In the genomic region with DNA sequence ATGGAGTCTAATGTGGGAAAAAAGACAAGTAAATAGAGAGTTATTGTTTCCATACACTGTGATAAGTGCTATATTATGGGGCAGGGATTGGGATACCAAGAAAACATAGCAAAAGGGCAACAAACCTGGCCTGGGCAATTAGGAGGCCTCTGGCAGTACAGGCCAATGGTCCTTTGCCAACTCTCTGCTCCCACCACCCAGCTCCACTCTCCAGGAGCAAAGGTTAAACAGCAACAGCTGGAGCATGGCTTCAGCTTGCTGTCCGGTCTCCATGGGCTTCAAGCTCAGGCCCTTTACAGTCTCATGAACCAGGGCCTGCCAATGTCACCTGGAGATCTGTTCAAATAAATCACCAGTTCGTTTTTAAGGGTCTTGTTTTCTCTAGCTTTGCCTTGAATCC, we compare ENCODE assay signal across 19 cellular contexts. TPM values are rescaled to one million over a fixed set of nuclear protein-coding genes. Genes with fewer than 3 reads are reported as not detected.
DNase-seq lines count a peak whose midpoint lies in the region; ATAC-seq and TF ChIP-seq lines count a peak whose summit lies in the region.
"Had no signal": no experiment of that assay in that cellular context is flagged by ENCODE, and none has a peak within 500 bp of the region (broad histone marks: within the 10 kb centered on the region; RNA-seq: fewer than 3 reads in every experiment).

No MANE protein-coding gene starts in this region.

- H3K4me1 ChIP-seq in Panc1 (ENCODE audit: control insufficient read depth, insufficient read depth, low read length): no peaks in the 10 kb centered on the region; the same call in 1 of the 2 replicates
- peaks cover 4 to 30% (median 14%) of the 10 kb centered on the region in 3 donors for H3K4me1 ChIP-seq in gastroesophageal sphincter
- peaks cover 5% of the 10 kb centered on the region for H3K4me1 ChIP-seq in rectal smooth muscle tissue (ENCODE audit: control insufficient read depth, insufficient read depth, low read length)
- peaks cover 55% of the 10 kb centered on the region for H3K4me1 ChIP-seq in osteoblast (ENCODE audit: insufficient read depth, low read length)
- peaks cover 9% of the 10 kb centered on the region for H3K4me1 ChIP-seq in ovary (ENCODE audit: insufficient read depth)
- H3K4me1 ChIP-seq: Caco-2 had no signal

- POLR2A ChIA-PET in Panc1 (lab: Charles Lee): no interaction called here

- H2AFZ ChIP-seq in osteoblast (ENCODE audit: low read length): no peak overlapping the region

- BruUV-seq in Panc1 (replicated peaks; lab: Mats Ljungman, UMichigan): no TSS peak

- DNase-seq in Panc1 (ENCODE audit: low read depth, low spot score) (no peak), osteoblast (ENCODE audit: insufficient read length, low spot score, missing footprints) (no peak), ovary (no peak)
- DNase-seq in effector CD8-positive, alpha-beta T cell (lab: John Stamatoyannopoulos, UW): no peak
- DNase-seq: AML-193; Caco-2; CD4-positive, alpha-beta T cell; GDM1; GOT3; H7; HFFc6 had no signal

- H3K27me3 ChIP-seq in Panc1 (ENCODE audit: control insufficient read depth, insufficient read depth, low read length): no peaks in the 10 kb centered on the region
- H3K27me3 ChIP-seq in gastroesophageal sphincter: no peaks in the 10 kb centered on the region
- H3K27me3 ChIP-seq in rectal smooth muscle tissue (ENCODE audit: control insufficient read depth, insufficient read depth, low read length): no peaks in the 10 kb centered on the region
- H3K27me3 ChIP-seq in osteoblast (ENCODE audit: insufficient read depth, low read length): no peaks in the 10 kb centered on the region
- H3K27me3 ChIP-seq in ovary: no peaks in the 10 kb centered on the region

- H3K27ac ChIP-seq in Panc1 (ENCODE audit: low read length): peak overlapping the region; percentile 10; the same call in 1 of the 2 replicates
- H3K27ac ChIP-seq in gastroesophageal sphincter: peak overlapping the region in 3 of 4 donors; percentile 24 to 64 (median 28)
- H3K27ac ChIP-seq in rectal smooth muscle tissue (ENCODE audit: low read depth, low read length): peak overlapping the region; percentile 41
- no peak overlapping the region for H3K27ac ChIP-seq in osteoblast (ENCODE audit: low read depth, low read length)
- no peak overlapping the region for H3K27ac ChIP-seq in ovary
- H3K27ac ChIP-seq: A549, C4-2B, HL-60 had no signal

- WGBS in gastroesophageal sphincter (ENCODE audit: low coverage in 1 of 2), 2 donors: 49 to 57% methylated on average over 2 of the region's 2 CpGs
- 55 to 60% (median 59%) methylated on average over 2 of the region's 2 CpGs for WGBS in ovary, 3 donors

- no peak overlapping the region for H3K4me2 ChIP-seq in osteoblast (ENCODE audit: insufficient read depth, low read length)
- H3K4me2 ChIP-seq: A549 had no signal

- no peaks in the 10 kb centered on the region for H3K36me3 ChIP-seq in Panc1 (ENCODE audit: control insufficient read depth, insufficient read depth, low read length)
- H3K36me3 ChIP-seq in gastroesophageal sphincter: no peaks in the 10 kb centered on the region
- H3K36me3 ChIP-seq in rectal smooth muscle tissue (ENCODE audit: control insufficient read depth, insufficient read depth, low read length): no peaks in the 10 kb centered on the region
- H3K36me3 ChIP-seq in osteoblast (ENCODE audit: insufficient read depth, low read length): no peaks in the 10 kb centered on the region
- H3K36me3 ChIP-seq in ovary: no peaks in the 10 kb centered on the region

- no peak overlapping the region for H3K9ac ChIP-seq in rectal smooth muscle tissue (ENCODE audit: low read length)

- TF ChIP-seq POLR2A in gastroesophageal sphincter (IDR thresholded peaks at IDR 0.05) (no peak), ovary (IDR thresholded peaks at IDR 0.05) (no peak)

- in situ Hi-C loops in Panc1 (cut with HindIII; ENCODE audit: low pct_unique_long_range_greater_than_20kb, low sequenced_read_pairs): no loop called here

- CTCF ChIA-PET in Panc1 (lab: Charles Lee): no interaction called here

- intact Hi-C loops in Panc1 (cut with micrococcal nuclease; ENCODE audit: unreplicated experiment): no loop called here
- intact Hi-C loops in ovary (cut with DNase I): no loop called here

- TF ChIP-seq EP300 in gastroesophageal sphincter (IDR thresholded peaks at IDR 0.05) (no peak), ovary (IDR thresholded peaks at IDR 0.05) (no peak)

- H4K20me1 ChIP-seq in osteoblast (ENCODE audit: insufficient read depth, low read length): no peaks in the 10 kb centered on the region

- no peak overlapping the region for H3K4me3 ChIP-seq in Panc1 (ENCODE audit: low read depth in 2 of 2, low read length in 2 of 2)
- no peak overlapping the region for H3K4me3 ChIP-seq in gastroesophageal sphincter
- H3K4me3 ChIP-seq in rectal smooth muscle tissue (ENCODE audit: low read length): no peak overlapping the region
- H3K4me3 ChIP-seq in osteoblast (ENCODE audit: insufficient read depth, low read length): no peak overlapping the region
- H3K4me3 ChIP-seq in ovary: no peak overlapping the region
- H3K4me3 ChIP-seq: A549 had no signal

- no peaks in the 10 kb centered on the region for H3K9me3 ChIP-seq in Panc1 (ENCODE audit: control insufficient read depth, insufficient read depth, low read depth, low read length)
- no peaks in the 10 kb centered on the region for H3K9me3 ChIP-seq in gastroesophageal sphincter
- H3K9me3 ChIP-seq in osteoblast (ENCODE audit: low read depth, low read length): no peaks in the 10 kb centered on the region
- H3K9me3 ChIP-seq in ovary: no peaks in the 10 kb centered on the region
- H3K9me3 ChIP-seq: A549, Caco-2 had no signal

- TF ChIP-seq CTCF in Panc1 (IDR thresholded peaks at IDR 0.05) (no peak), gastroesophageal sphincter (IDR thresholded peaks at IDR 0.05) (no peak), osteoblast (IDR thresholded peaks at IDR 0.05; ENCODE audit: extremely low read depth, low read depth, low read length) (no peak), ovary (IDR thresholded peaks at IDR 0.05) (no peak)

- no peaks in the 10 kb centered on the region for H3K79me2 ChIP-seq in osteoblast (ENCODE audit: insufficient read depth, low read length)

- ATAC-seq in Panc1 (no peak), gastroesophageal sphincter (no peak), GM19455 (IDR thresholded peaks at IDR 0.05; ENCODE audit: unreplicated experiment) (no peak)
- ATAC-seq: A549, HCT116 had no signal

RNA-seq across cellular contexts. Expression of gene ARHGAP29, which starts 37.2 kb away (rescaled TPM):
- 197 TPM for total RNA-seq in Panc1 (2021; ENCODE audit: unreplicated experiment)
- polyA plus RNA-seq in Panc1 (2012; ENCODE audit: insufficient read length): 64.8 TPM
- total RNA-seq in gastroesophageal sphincter: 10 to 100 TPM; 21.9 to 78.4 (median 34.8) TPM
- total RNA-seq in osteoblast: 13.3 and 17.0 TPM in 2 replicates
- total RNA-seq in ovary: 10 to 100 TPM; 13.3 to 51.0 (median 20.5) TPM
- polyA plus RNA-seq in ovary: 10 to 100 TPM in 1 of 2 donors, 1 to 10 TPM in 1; 7.9 to 13.7 TPM
- total RNA-seq: CD4-positive, alpha-beta T cell had no signal
- polyA plus RNA-seq: IgD-negative memory B cell had no signal

Comparison
In these comparisons a context has a peak if more than half of its experiments do, and no peak if none do; other contexts are left out.
1. H3K27ac ChIP-seq: peak in Panc1 (single experiment), gastroesophageal sphincter (3 of 4) and rectal smooth muscle tissue (single experiment); none in osteoblast (single experiment) and ovary (0 of 2).